Comparison of ENCODE assay signal across 17 cellular contexts in genomic region chr6:168852336-168852884, GRCh38.
DNase-seq lines count a peak whose midpoint lies in the region; ATAC-seq and TF ChIP-seq lines count a peak whose summit lies in the region.
"Had no signal": no experiment of that assay in that cellular context is flagged by ENCODE, and none has a peak within 500 bp of the region (broad histone marks: within the 10 kb centered on the region; RNA-seq: fewer than 3 reads in every experiment).

No MANE protein-coding gene starts in this region.

- peak in 2 of 3 experiments; percentile 53 to 58 for DNase-seq in NCI-H1417 (lab: John Stamatoyannopoulos, UW)
- no peak for DNase-seq in NCI-H1417 treated with DMSO at 0.1 percent for 48 hours (lab: John Stamatoyannopoulos, UW)
- peak; percentile 21 to 33 for DNase-seq in SHP77 (lab: John Stamatoyannopoulos, UW)
- DNase-seq in heart right ventricle, result no peak
- no peak for DNase-seq in tibial artery
- no peak for DNase-seq in stimulated activated CD4-positive, alpha-beta T cell treated with anti-CD3 and anti-CD28 coated beads, Interleukin-1b, Interleukin-23, amount 100 ng/mL, for 48 hours
- DNase-seq in activated gamma-delta T cell treated with Interleukin-2 at 50 U/mL for 16 hours, result no peak
- no peak for DNase-seq in activated CD4-positive, alpha-beta T cell treated with anti-CD3 and anti-CD28 coated beads for 48 hours
- DNase-seq: 8988T; activated CD8-positive, alpha-beta memory T cell treated with anti-CD3 and anti-CD28 coated beads for 24 hours; activated naive CD8-positive, alpha-beta T cell treated with anti-CD3 and anti-CD28 coated beads, Interleukin-2, amount 10 ng/mL, durations not matched to agents 7 days and 5 days; cortex of kidney; left lung; NCI-H82; nucleus accumbens; stimulated activated CD4-positive, alpha-beta T cell treated with anti-CD3 and anti-CD28 coated beads, Interleukin-2, amount 100 ng/mL, for 48 hours; T-helper 1 cell had no signal

- ATAC-seq in heart right ventricle, result peak in 4 of 8 donors; percentile 24 to 59 (median 36)
- ATAC-seq: left lung had no signal

- H3K27ac ChIP-seq in heart right ventricle (no peak overlapping the region), tibial artery (no peak overlapping the region)
- H3K27ac ChIP-seq: left lung had no signal

- intact Hi-C loops in heart right ventricle (cut with DNase I) (no loop called here), tibial artery (cut with DNase I; ENCODE audit: low total_unique reads) (no loop called here)

- peak overlapping the region in 7 of 10 donors; percentile 1 to 43 (median 27) for H3K4me3 ChIP-seq in heart right ventricle
- peak overlapping the region; percentile 40 to 41 for H3K4me3 ChIP-seq in tibial artery
- H3K4me3 ChIP-seq: left lung had no signal

- H3K9me3 ChIP-seq in heart right ventricle, result no peaks in the 10 kb centered on the region
- H3K9me3 ChIP-seq in tibial artery, result no peaks in the 10 kb centered on the region

- peaks cover 0 to 5% (median 0%) of the 10 kb centered on the region in 7 donors for H3K27me3 ChIP-seq in heart right ventricle
- no peaks in the 10 kb centered on the region for H3K27me3 ChIP-seq in tibial artery
- H3K27me3 ChIP-seq: left lung had no signal

- TF ChIP-seq CTCF in heart right ventricle (IDR thresholded peaks at IDR 0.05), result no peak
- TF ChIP-seq CTCF in tibial artery (IDR thresholded peaks at IDR 0.05), result no peak

- H3K4me1 ChIP-seq in heart right ventricle (peaks cover 0 to 9% (median 0%) of the 10 kb centered on the region in 9 donors), tibial artery (peaks cover 0 to 11% (median 3%) of the 10 kb centered on the region in 4 donors)
- H3K4me1 ChIP-seq: left lung had no signal

- WGBS in heart right ventricle, 2 donors, result 77 to 81% methylated on average over 13 of the region's 13 CpGs

- H3K36me3 ChIP-seq in heart right ventricle, result no peaks in the 10 kb centered on the region
- no peaks in the 10 kb centered on the region for H3K36me3 ChIP-seq in tibial artery
- H3K36me3 ChIP-seq: left lung had no signal

Comparison
In these comparisons a context has a peak if more than half of its experiments do, and no peak if none do; other contexts are left out.
1. DNase-seq: peak in NCI-H1417 (2 of 3) and SHP77 (2 of 2); none in NCI-H1417 treated with DMSO at 0.1 percent for 48 hours (single experiment), heart right ventricle (0 of 2), tibial artery (0 of 2), stimulated activated CD4-positive, alpha-beta T cell treated with anti-CD3 and anti-CD28 coated beads, Interleukin-1b, Interleukin-23, amount 100 ng/mL, for 48 hours (single experiment), activated gamma-delta T cell treated with Interleukin-2 at 50 U/mL for 16 hours (single experiment) and activated CD4-positive, alpha-beta T cell treated with anti-CD3 and anti-CD28 coated beads for 48 hours (single experiment).